In the genomic region with DNA sequence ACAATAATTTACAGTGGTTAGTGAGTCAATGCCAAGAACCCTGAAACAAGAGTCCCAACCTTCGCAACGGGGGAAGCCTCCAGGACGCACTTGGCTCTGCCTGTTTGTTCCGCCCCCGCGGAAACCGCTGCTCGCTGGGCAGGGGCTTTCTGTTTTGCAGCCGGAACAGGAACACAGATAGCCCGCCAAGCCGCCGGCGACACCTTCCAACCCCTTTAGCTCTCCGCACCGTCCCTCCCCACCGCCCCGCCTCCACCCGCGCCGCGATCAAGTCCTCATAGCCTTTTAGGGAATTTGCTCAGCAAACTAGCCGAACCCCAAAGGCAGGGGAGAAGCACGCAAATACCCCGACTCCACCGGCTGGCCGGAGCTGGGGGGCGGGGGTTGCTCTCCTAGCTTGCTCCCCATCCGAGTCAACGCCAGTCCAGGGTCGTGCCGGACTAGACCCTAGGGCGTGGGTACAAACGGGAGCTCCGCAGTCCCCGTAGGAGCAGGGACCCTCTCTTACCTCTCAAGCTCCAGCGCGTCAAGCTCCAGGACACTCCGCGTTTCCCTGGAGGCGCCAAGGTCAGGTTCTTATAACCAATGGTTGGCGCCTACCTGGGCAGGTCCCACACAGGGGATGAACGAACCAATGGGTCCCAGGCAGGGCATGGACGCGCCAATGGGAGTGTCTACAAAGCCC, we compare ENCODE assay signal across 1 cellular context.
TF ChIP-seq lines count a peak whose summit lies in the region.

A gene with protein sequence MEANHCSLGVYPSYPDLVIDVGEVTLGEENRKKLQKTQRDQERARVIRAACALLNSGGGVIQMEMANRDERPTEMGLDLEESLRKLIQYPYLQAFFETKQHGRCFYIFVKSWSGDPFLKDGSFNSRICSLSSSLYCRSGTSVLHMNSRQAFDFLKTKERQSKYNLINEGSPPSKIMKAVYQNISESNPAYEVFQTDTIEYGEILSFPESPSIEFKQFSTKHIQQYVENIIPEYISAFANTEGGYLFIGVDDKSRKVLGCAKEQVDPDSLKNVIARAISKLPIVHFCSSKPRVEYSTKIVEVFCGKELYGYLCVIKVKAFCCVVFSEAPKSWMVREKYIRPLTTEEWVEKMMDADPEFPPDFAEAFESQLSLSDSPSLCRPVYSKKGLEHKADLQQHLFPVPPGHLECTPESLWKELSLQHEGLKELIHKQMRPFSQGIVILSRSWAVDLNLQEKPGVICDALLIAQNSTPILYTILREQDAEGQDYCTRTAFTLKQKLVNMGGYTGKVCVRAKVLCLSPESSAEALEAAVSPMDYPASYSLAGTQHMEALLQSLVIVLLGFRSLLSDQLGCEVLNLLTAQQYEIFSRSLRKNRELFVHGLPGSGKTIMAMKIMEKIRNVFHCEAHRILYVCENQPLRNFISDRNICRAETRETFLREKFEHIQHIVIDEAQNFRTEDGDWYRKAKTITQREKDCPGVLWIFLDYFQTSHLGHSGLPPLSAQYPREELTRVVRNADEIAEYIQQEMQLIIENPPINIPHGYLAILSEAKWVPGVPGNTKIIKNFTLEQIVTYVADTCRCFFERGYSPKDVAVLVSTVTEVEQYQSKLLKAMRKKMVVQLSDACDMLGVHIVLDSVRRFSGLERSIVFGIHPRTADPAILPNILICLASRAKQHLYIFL (minus strand): TSS at position 553 of the 685 bp plus-strand sequence. CDS start 3,086 bp downstream, outside the sequence.

TF ChIP-seq in WTC11, 78 proteins besides CTCF, POLR2A, EP300 and RAD21 (continued from another document):
- peak; percentile 78; the same call in 1 of the 2 replicates for TF ChIP-seq ZBTB43 (CRISPR knock-in tag; IDR thresholded peaks at IDR 0.05)
- peak; percentile 73; the same call in 1 of the 2 replicates for TF ChIP-seq TCF7 (CRISPR knock-in tag; IDR thresholded peaks at IDR 0.05; ENCODE audit: low read depth)
- 0 out of 2 replicates have a peak, but pooled peaks have one; percentile 43 for TF ChIP-seq FOXP4 (CRISPR knock-in tag; IDR thresholded peaks at IDR 0.05)
- TF ChIP-seq NFATC4 (CRISPR knock-in tag; IDR thresholded peaks at IDR 0.05), result no peak
- TF ChIP-seq ZNF138 (CRISPR knock-in tag; conservative IDR thresholded peaks at IDR 0.05), result 0 out of 2 replicates have a peak, but pooled peaks have one; percentile 19
- 0 out of 2 replicates have a peak, but pooled peaks have one; percentile 33 for TF ChIP-seq NR1H2 (CRISPR knock-in tag; IDR thresholded peaks at IDR 0.05)
- TF ChIP-seq PRRX2 (CRISPR knock-in tag; IDR thresholded peaks at IDR 0.05), result no peak
- TF ChIP-seq HMGA2 (CRISPR knock-in tag; IDR thresholded peaks at IDR 0.05), result no peak
- no peak for TF ChIP-seq OVOL2 (CRISPR knock-in tag; IDR thresholded peaks at IDR 0.05; ENCODE audit: borderline replicate concordance)
- TF ChIP-seq ETV6 (CRISPR knock-in tag; IDR thresholded peaks at IDR 0.05), result no peak
- peak; percentile 66; the same call in 1 of the 2 replicates for TF ChIP-seq CREB1 (CRISPR knock-in tag; IDR thresholded peaks at IDR 0.05)
- peak; percentile 90; the same call in 1 of the 2 replicates for TF ChIP-seq ZNF232 (CRISPR knock-in tag; IDR thresholded peaks at IDR 0.05)
- TF ChIP-seq NFE2L1 (CRISPR knock-in tag; IDR thresholded peaks at IDR 0.05), result peak; percentile 93
- TF ChIP-seq FOXP1 (CRISPR knock-in tag; IDR thresholded peaks at IDR 0.05; ENCODE audit: borderline replicate concordance), result peak; percentile 94; the same call in 1 of the 2 replicates
- TF ChIP-seq TEAD1 (CRISPR knock-in tag; IDR thresholded peaks at IDR 0.05), result peak; percentile 76
